ENCODE assay signal across 10 cellular contexts in the genomic region with DNA sequence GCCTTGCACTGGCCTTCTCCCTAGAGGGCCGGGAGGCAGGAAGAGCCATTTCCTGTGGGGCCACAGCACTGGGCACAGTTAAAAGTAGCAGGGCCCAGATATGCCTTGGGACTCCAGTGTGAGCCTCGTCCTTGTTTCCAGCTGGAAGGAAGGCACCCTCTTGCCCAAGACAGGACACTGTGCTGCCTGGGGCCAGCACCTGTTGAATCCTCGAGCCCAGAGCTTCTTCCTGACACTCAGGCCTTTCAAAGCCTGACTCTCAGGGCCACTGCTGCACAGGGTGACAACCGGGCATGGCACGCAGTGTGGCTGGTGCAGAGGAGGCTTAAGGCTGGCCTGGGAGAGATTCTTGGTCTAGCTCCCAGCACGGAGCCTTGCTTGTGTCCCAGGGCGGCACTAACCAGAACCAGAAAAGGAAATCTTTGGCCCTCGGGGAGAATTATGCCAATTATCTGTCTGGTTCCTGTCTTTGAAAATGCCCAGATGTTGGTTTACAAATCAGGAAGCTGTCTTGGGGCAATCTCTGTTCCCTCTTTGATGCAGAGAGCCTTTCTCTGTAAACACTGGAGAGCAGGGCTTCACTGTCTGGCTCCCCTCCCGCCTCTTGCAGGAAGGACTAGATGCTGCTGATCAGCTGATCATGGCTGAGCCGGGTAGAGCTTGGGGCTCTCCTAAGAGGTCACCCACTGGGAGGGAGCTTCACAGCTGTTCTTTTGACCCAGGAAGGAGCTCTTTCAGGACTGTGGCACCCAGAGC. TPM values are rescaled to one million over a fixed set of nuclear protein-coding genes. Genes with fewer than 3 reads are reported as not detected.
A peak's percentile ranks its signal among the peaks of the same experiment; 100 is the strongest.
DNase-seq lines count a peak whose midpoint lies in the region; ATAC-seq and TF ChIP-seq lines count a peak whose summit lies in the region.
"Had no signal": no experiment of that assay in that cellular context is flagged by ENCODE, and none has a peak within 500 bp of the region (broad histone marks: within the 10 kb centered on the region; RNA-seq: fewer than 3 reads in every experiment).

No MANE protein-coding gene starts in this region.

- no peak for ATAC-seq in HG03039 (IDR thresholded peaks at IDR 0.05; ENCODE audit: unreplicated experiment)
- ATAC-seq in HG02588 (IDR thresholded peaks at IDR 0.05; ENCODE audit: unreplicated experiment), result no peak
- ATAC-seq: left lobe of liver had no signal

- intact Hi-C loops in cardiac septum (cut with DNase I), result loop anchor here (2.0 kb wide), 1 partner anchor 17 kb away; no protein-coding TSS in a partner anchor

- no peaks in the 10 kb centered on the region for H3K36me3 ChIP-seq in rectal smooth muscle tissue (ENCODE audit: control insufficient read depth, insufficient read depth, low read length)

- H3K27me3 ChIP-seq in rectal smooth muscle tissue (ENCODE audit: control insufficient read depth, insufficient read depth, low read length), result no peaks in the 10 kb centered on the region

- no peak for TF ChIP-seq CTCF in GM13976 (IDR thresholded peaks at IDR 0.05; ENCODE audit: borderline replicate concordance, control extremely low read depth, extremely low read depth, insufficient read depth, missing control alignments)

- in situ Hi-C loops in GM13976 (cut with MboI; ENCODE audit: low sequenced_read_pairs, unreplicated experiment), result loop anchor here (10.0 to 25.0 kb wide), 2 partner anchors 111 to 393 kb away; a partner anchor contains a TSS

- H3K9ac ChIP-seq in rectal smooth muscle tissue (ENCODE audit: low read length), result no peak overlapping the region

- H3K4me1 ChIP-seq in rectal smooth muscle tissue (ENCODE audit: control insufficient read depth, insufficient read depth, low read length), result peaks cover 60% of the 10 kb centered on the region

- H3K4me3 ChIP-seq in rectal smooth muscle tissue (ENCODE audit: low read length), result no peak overlapping the region

- peak; percentile 29 for DNase-seq in GM13976 (ENCODE audit: low spot score)
- DNase-seq in SKM-1 treated with dmso at 0.1 percent for 144 hours (lab: John Stamatoyannopoulos, UW; ENCODE audit: unreplicated experiment), result peak; percentile 71
- peak; percentile 87 for DNase-seq in cardiac septum (ENCODE audit: low spot score)
- DNase-seq in activated gamma-delta T cell treated with Interleukin-2 at 50 U/mL for 16 hours, result no peak
- no peak for DNase-seq in cerebellum (ENCODE audit: low spot score)
- DNase-seq: amniotic stem cell had no signal

- peak overlapping the region; percentile 95 for H3K27ac ChIP-seq in rectal smooth muscle tissue (ENCODE audit: low read depth, low read length)

RNA-seq across cellular contexts. Expression of a gene that starts 11.1 kb away (rescaled TPM):
- total RNA-seq in cardiac septum (89.3 TPM), cerebellum (1.00 TPM)

RNA-seq across cellular contexts. Expression of a gene that starts 42.8 kb away (rescaled TPM):
- total RNA-seq in cardiac septum, result 10.5 TPM
- 38.5 TPM for total RNA-seq in cerebellum

Comparison
In these comparisons a context has a peak if more than half of its experiments do, and no peak if none do; other contexts are left out.
1. DNase-seq: peak in GM13976 (single experiment), SKM-1 treated with dmso at 0.1 percent for 144 hours (single experiment) and cardiac septum (single experiment); none in activated gamma-delta T cell treated with Interleukin-2 at 50 U/mL for 16 hours (single experiment) and cerebellum (single experiment).
2. RNA of a gene that starts 11.1 kb away (total RNA-seq): 89.3 TPM in cardiac septum (single experiment); 1.00 TPM in cerebellum (single experiment); every median in the first group is over 10 times any median in the second.